ENCODE assay signal across 17 cellular contexts in genomic region chrX:13050151-13050550, GRCh38. TPM values are rescaled to one million over a fixed set of nuclear protein-coding genes. Genes with fewer than 3 reads are reported as not detected.
DNase-seq lines count a peak whose midpoint lies in the region; ATAC-seq and TF ChIP-seq lines count a peak whose summit lies in the region.
"Had no signal": no experiment of that assay in that cellular context is flagged by ENCODE, and none has a peak within 500 bp of the region (broad histone marks: within the 10 kb centered on the region; RNA-seq: fewer than 3 reads in every experiment).

No MANE protein-coding gene starts in this region.

- H3K9me3 Mint-ChIP-seq in activated T-cell treated with anti-CD3 and anti-CD28 coated beads, Interleukin-2, amount 50 U/mL, for 24 hours, result peaks cover 10% of the 10 kb centered on the region
- H3K9me3 Mint-ChIP-seq in dendritic cell treated with granulocyte-macrophage colony-stimulating factor and Interleukin-4, amounts not matched to agents 40 ng/mL and 50 ng/mL, for 4 days, result peaks cover 7% of the 10 kb centered on the region

- H3K4me3 Mint-ChIP-seq in activated T-cell treated with anti-CD3 and anti-CD28 coated beads, Interleukin-2, amount 50 U/mL, for 24 hours, result no peak overlapping the region
- peak overlapping the region; percentile 10 for H3K4me3 Mint-ChIP-seq in T-helper 17 cell
- no peak overlapping the region for H3K4me3 Mint-ChIP-seq in dendritic cell treated with granulocyte-macrophage colony-stimulating factor and Interleukin-4, amounts not matched to agents 40 ng/mL and 50 ng/mL, for 4 days
- H3K4me3 Mint-ChIP-seq: type B pancreatic cell had no signal

- peaks cover 33% of the 10 kb centered on the region for H3K27me3 Mint-ChIP-seq in activated T-cell treated with anti-CD3 and anti-CD28 coated beads, Interleukin-2, amount 50 U/mL, for 24 hours
- no peaks in the 10 kb centered on the region for H3K27me3 Mint-ChIP-seq in T-helper 17 cell
- H3K27me3 Mint-ChIP-seq in dendritic cell treated with granulocyte-macrophage colony-stimulating factor and Interleukin-4, amounts not matched to agents 40 ng/mL and 50 ng/mL, for 4 days, result no peaks in the 10 kb centered on the region
- H3K27me3 Mint-ChIP-seq: progenitor cell of endocrine pancreas, type B pancreatic cell had no signal

- intact Hi-C loops in dendritic cell treated with granulocyte-macrophage colony-stimulating factor and Interleukin-4, amounts not matched to agents 40 ng/mL and 50 ng/mL, for 4 days (cut with micrococcal nuclease), result loop anchor here (5.0 kb wide), 1 partner anchor 43 kb away; no protein-coding TSS in a partner anchor
- intact Hi-C loops in breast epithelium (cut with DNase I; ENCODE audit: low total_unique reads) (no loop called here), OCI-LY7 (cut with micrococcal nuclease; ENCODE audit: unreplicated experiment) (no loop called here)

- no peak overlapping the region for H3K27ac ChIP-seq in breast epithelium
- H3K27ac ChIP-seq in OCI-LY7 (ENCODE audit: low read depth, low read length, poor library complexity, severe bottlenecking), result no peak overlapping the region
- H3K27ac ChIP-seq: hepatocyte, SJCRH30 had no signal

- no peaks in the 10 kb centered on the region for H3K4me1 ChIP-seq in breast epithelium
- H3K4me1 ChIP-seq in OCI-LY7 (ENCODE audit: insufficient read depth, low read length, poor library complexity, severe bottlenecking), result peaks cover 11% of the 10 kb centered on the region

- no TSS peak for BruUV-seq in OCI-LY7 (replicated peaks; lab: Mats Ljungman, UMichigan)

- H3K4me1 Mint-ChIP-seq in activated T-cell treated with anti-CD3 and anti-CD28 coated beads, Interleukin-2, amount 50 U/mL, for 24 hours (ENCODE audit: low read depth), result peaks cover 82% of the 10 kb centered on the region
- peaks cover 27% of the 10 kb centered on the region for H3K4me1 Mint-ChIP-seq in T-helper 17 cell
- H3K4me1 Mint-ChIP-seq in dendritic cell treated with granulocyte-macrophage colony-stimulating factor and Interleukin-4, amounts not matched to agents 40 ng/mL and 50 ng/mL, for 4 days (ENCODE audit: low read depth), result peaks cover 28% of the 10 kb centered on the region

- no peak for TF ChIP-seq POLR2A in breast epithelium (IDR thresholded peaks at IDR 0.05)

- peak overlapping the region; percentile 91 for H3K27ac Mint-ChIP-seq in activated T-cell treated with anti-CD3 and anti-CD28 coated beads, Interleukin-2, amount 50 U/mL, for 24 hours
- H3K27ac Mint-ChIP-seq in T-helper 17 cell, result peak overlapping the region; percentile 88
- peak overlapping the region; percentile 71 for H3K27ac Mint-ChIP-seq in dendritic cell treated with granulocyte-macrophage colony-stimulating factor and Interleukin-4, amounts not matched to agents 40 ng/mL and 50 ng/mL, for 4 days
- H3K27ac Mint-ChIP-seq: progenitor cell of endocrine pancreas, type B pancreatic cell had no signal

- H2AFZ ChIP-seq in OCI-LY7 (ENCODE audit: low read length), result no peak overlapping the region
- H2AFZ ChIP-seq: hepatocyte had no signal

- peaks cover 6% of the 10 kb centered on the region for H3K36me3 Mint-ChIP-seq in activated T-cell treated with anti-CD3 and anti-CD28 coated beads, Interleukin-2, amount 50 U/mL, for 24 hours (ENCODE audit: low read depth)
- H3K36me3 Mint-ChIP-seq in T-helper 17 cell (ENCODE audit: low read depth), result no peaks in the 10 kb centered on the region
- peaks cover 7% of the 10 kb centered on the region for H3K36me3 Mint-ChIP-seq in dendritic cell treated with granulocyte-macrophage colony-stimulating factor and Interleukin-4, amounts not matched to agents 40 ng/mL and 50 ng/mL, for 4 days (ENCODE audit: low read depth)

- H3K4me3 ChIP-seq in breast epithelium (no peak overlapping the region), OCI-LY7 (ENCODE audit: low read depth, low read length, poor library complexity, severe bottlenecking) (no peak overlapping the region)
- H3K4me3 ChIP-seq: hepatocyte, SJCRH30 had no signal

- H4K20me1 ChIP-seq in OCI-LY7 (ENCODE audit: insufficient read depth, low read length), result no peaks in the 10 kb centered on the region

- H3K36me3 ChIP-seq in breast epithelium (no peaks in the 10 kb centered on the region), OCI-LY7 (ENCODE audit: insufficient read depth, low read length) (no peaks in the 10 kb centered on the region)
- H3K36me3 ChIP-seq: SJCRH30 had no signal

- H3K9me3 ChIP-seq in T-helper 17 cell (ENCODE audit: control insufficient read depth, low read length, poor library complexity, severe bottlenecking) (no peaks in the 10 kb centered on the region), breast epithelium (no peaks in the 10 kb centered on the region), OCI-LY7 (ENCODE audit: low read length) (no peaks in the 10 kb centered on the region)

- POLR2A ChIA-PET in OCI-LY7 (lab: Charles Lee), result interaction anchor here (0.9 kb wide), 2 partner anchors 12 to 27 kb away, joined by 3 to 4 read pairs; no protein-coding TSS in a partner anchor

- no peak for ATAC-seq in T-helper 17 cell
- no peak for ATAC-seq in stimulated activated naive CD8-positive, alpha-beta T cell treated with anti-CD3 and anti-CD28 coated beads, Interleukin-15, Interleukin-2, amounts not matched to agents 100 U/mL and 50 U/mL, for 24 hours
- ATAC-seq: PC-3 had no signal

- no peaks in the 10 kb centered on the region for H3K9me2 ChIP-seq in OCI-LY7 (ENCODE audit: insufficient read depth, low read length)

- no peaks in the 10 kb centered on the region for H3K79me2 ChIP-seq in OCI-LY7 (ENCODE audit: insufficient read depth, low read depth, low read length)
- H3K79me2 ChIP-seq: hepatocyte had no signal

- TF ChIP-seq CTCF in breast epithelium (IDR thresholded peaks at IDR 0.05) (no peak), OCI-LY7 (conservative IDR thresholded peaks at IDR 0.05; ENCODE audit: low read length) (no peak)

- no peak for DNase-seq in activated T-cell treated with anti-CD3 and anti-CD28 coated beads, Interleukin-2, amount 50 U/mL, for 24 hours
- DNase-seq in activated T-cell treated with anti-CD3 and anti-CD28 coated beads for 4 hours, result no peak
- DNase-seq in T-helper 17 cell, result no peak
- DNase-seq in stimulated activated naive CD8-positive, alpha-beta T cell treated with anti-CD3 and anti-CD28 coated beads, Interleukin-15, Interleukin-2, amounts not matched to agents 100 U/mL and 50 U/mL, for 24 hours, result peak; percentile 44
- DNase-seq in breast epithelium (ENCODE audit: low spot score in 2 of 2), result no peak
- DNase-seq in hypothalamus (lab: John Stamatoyannopoulos, UW), result no peak
- no peak for DNase-seq in OCI-LY7 (ENCODE audit: low spot score)
- DNase-seq: activated effector memory CD4-positive, alpha-beta T cell treated with Interleukin-2 at 50 U/mL for 16 hours; mesendoderm; PC-3; SJCRH30; stimulated activated naive CD4-positive, alpha-beta T cell had no signal

- H3K4me2 ChIP-seq in OCI-LY7 (ENCODE audit: low read length), result no peak overlapping the region
- H3K4me2 ChIP-seq: hepatocyte had no signal

- CTCF ChIA-PET in OCI-LY7 (lab: Charles Lee; ENCODE audit: unreplicated experiment), result no interaction called here

- H3K27me3 ChIP-seq in breast epithelium, result peaks cover 0 to 8% of the 10 kb centered on the region in 2 donors
- H3K27me3 ChIP-seq: hepatocyte, SJCRH30 had no signal

RNA-seq across cellular contexts. Expression of gene FAM9C, which starts 5.7 kb away (rescaled TPM):
- total RNA-seq in T-helper 17 cell, result not detected
- not detected for total RNA-seq in breast epithelium
- 0.13 TPM in 1 of 2 replicates, not detected in the other for total RNA-seq in OCI-LY7 (2014; rRNA removed; shearing (Covaris generic))
- total RNA-seq in OCI-LY7 (2022), result not detected in 2 replicates
- total RNA-seq: H1, hepatocyte, PC-3, progenitor cell of endocrine pancreas had no signal
